In genomic region chr6:127737009-127737486, GRCh38 we compare ENCODE assay signal across 8 cellular contexts.
DNase-seq lines count a peak whose midpoint lies in the region; ATAC-seq and TF ChIP-seq lines count a peak whose summit lies in the region.

No MANE protein-coding gene starts in this region.

- no peak overlapping the region for H3K27ac Mint-ChIP-seq in WTC11

- H3K4me3 ChIP-seq in epithelial cell of esophagus (ENCODE audit: low read length), result no peak overlapping the region

- DNase-seq in DMS79 (lab: John Stamatoyannopoulos, UW) (peak; percentile 37), NCI-H2227 treated with DMSO at 0.1 percent for 48 hours (lab: John Stamatoyannopoulos, UW) (peak; percentile 56), WTC11 (ENCODE audit: low spot score) (no peak), epithelial cell of esophagus (ENCODE audit: low read depth) (peak; percentile 78), myocyte (ENCODE audit: low read depth) (peak; percentile 76), ecto neural progenitor cell (ENCODE audit: low spot score) (no peak)

- H3K4me3 Mint-ChIP-seq in WTC11, result no peak overlapping the region

- H3K27me3 Mint-ChIP-seq in WTC11 (ENCODE audit: low read depth), result no peaks in the 10 kb centered on the region; the same call in 1 of the 2 replicates

- peaks cover 3% of the 10 kb centered on the region; the same call in 1 of the 2 replicates for H3K4me1 Mint-ChIP-seq in WTC11

- no peaks in the 10 kb centered on the region for H3K9me3 Mint-ChIP-seq in WTC11

- ATAC-seq in GM19455 (IDR thresholded peaks at IDR 0.05; ENCODE audit: unreplicated experiment), result peak; percentile 92
- peak; percentile 94 for ATAC-seq in HG03442 (IDR thresholded peaks at IDR 0.05; ENCODE audit: unreplicated experiment)
- peak; percentile 97 for ATAC-seq in WTC11

- TF ChIP-seq CTCF in WTC11 (IDR thresholded peaks at IDR 0.05) (peak; percentile 52), epithelial cell of esophagus (IDR thresholded peaks at IDR 0.05; ENCODE audit: insufficient read depth, low read depth, low read length, missing control alignments) (peak; percentile 74)

- CTCF ChIA-PET in WTC11 (lab: Charles Lee), result interaction anchor here (0.6 to 1.4 kb wide), 18 partner anchors 9 to 994 kb away, joined by 3 to 9 read pairs (median 4); no protein-coding TSS in a partner anchor

- H3K36me3 Mint-ChIP-seq in WTC11, result no peaks in the 10 kb centered on the region

- POLR2A ChIA-PET in WTC11 (lab: Charles Lee), result no interaction called here

TF ChIP-seq in WTC11, 78 proteins besides CTCF, POLR2A, EP300 and RAD21 (continues in another document):
- no peak for TF ChIP-seq NFE2L1 (CRISPR knock-in tag; IDR thresholded peaks at IDR 0.05)
- TF ChIP-seq E2F4 (CRISPR knock-in tag; IDR thresholded peaks at IDR 0.05; ENCODE audit: borderline replicate concordance, low read depth), result no peak
- no peak for TF ChIP-seq HMGA2 (CRISPR knock-in tag; IDR thresholded peaks at IDR 0.05)
- TF ChIP-seq ZBTB21 (CRISPR knock-in tag; IDR thresholded peaks at IDR 0.05; ENCODE audit: borderline replicate concordance), result no peak
- no peak for TF ChIP-seq NFATC4 (CRISPR knock-in tag; IDR thresholded peaks at IDR 0.05)
- no peak for TF ChIP-seq TP53 (CRISPR knock-in tag; IDR thresholded peaks at IDR 0.05)
- TF ChIP-seq PREB (CRISPR knock-in tag; IDR thresholded peaks at IDR 0.05; ENCODE audit: borderline replicate concordance), result no peak
- no peak for TF ChIP-seq JAZF1 (CRISPR knock-in tag; IDR thresholded peaks at IDR 0.05)
- no peak for TF ChIP-seq ZMAT4 (CRISPR knock-in tag; IDR thresholded peaks at IDR 0.05)
- no peak for TF ChIP-seq STAT6 (CRISPR knock-in tag; conservative IDR thresholded peaks at IDR 0.05; ENCODE audit: low read depth)
- no peak for TF ChIP-seq ZNF512 (CRISPR knock-in tag; IDR thresholded peaks at IDR 0.05; ENCODE audit: borderline replicate concordance)
- TF ChIP-seq NR2C2 (CRISPR knock-in tag; IDR thresholded peaks at IDR 0.05), result no peak
- TF ChIP-seq ZNF281 (CRISPR knock-in tag; IDR thresholded peaks at IDR 0.05), result no peak
- no peak for TF ChIP-seq FOXP4 (CRISPR knock-in tag; IDR thresholded peaks at IDR 0.05)
- no peak for TF ChIP-seq NR1H2 (CRISPR knock-in tag; IDR thresholded peaks at IDR 0.05)
- no peak for TF ChIP-seq CREM (CRISPR knock-in tag; IDR thresholded peaks at IDR 0.05)
- TF ChIP-seq ETV6 (CRISPR knock-in tag; IDR thresholded peaks at IDR 0.05), result no peak

Comparison
In these comparisons a context has a peak if more than half of its experiments do, and no peak if none do; other contexts are left out.
1. DNase-seq: peak in DMS79 (single experiment), NCI-H2227 treated with DMSO at 0.1 percent for 48 hours (single experiment), epithelial cell of esophagus (single experiment) and myocyte (single experiment); none in WTC11 (single experiment) and ecto neural progenitor cell (single experiment).
2. Peak in every context shown above with its lines, with median percentiles within 50 percentile points of each other: ATAC-seq.